ENCODE assay signal across 16 cellular contexts in the genomic region with DNA sequence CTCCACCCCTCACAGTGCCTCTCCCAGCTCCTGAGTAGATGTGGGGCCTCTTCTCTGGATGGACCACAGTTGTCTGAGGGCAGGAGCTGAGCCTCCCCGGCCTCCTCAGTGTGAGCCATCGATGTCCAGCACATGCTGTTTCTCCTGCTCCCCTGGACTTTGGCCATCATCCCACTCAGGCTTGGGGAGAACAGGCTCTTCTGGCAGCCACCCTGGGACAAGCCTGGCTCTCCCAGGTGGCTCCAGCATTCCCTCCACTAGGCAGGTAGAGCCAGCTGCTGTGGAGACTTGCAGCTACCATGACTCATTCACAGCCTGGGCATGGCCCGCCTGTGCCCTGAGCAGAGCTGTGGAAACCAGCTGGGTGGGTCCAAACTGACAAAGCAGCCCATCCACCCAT.
A peak's percentile ranks its signal among the peaks of the same experiment; 100 is the strongest.
DNase-seq lines count a peak whose midpoint lies in the region; ATAC-seq and TF ChIP-seq lines count a peak whose summit lies in the region.
"Had no signal": no experiment of that assay in that cellular context is flagged by ENCODE, and none has a peak within 500 bp of the region (broad histone marks: within the 10 kb centered on the region; RNA-seq: fewer than 3 reads in every experiment).

No MANE protein-coding gene starts in this region.

- TF ChIP-seq POLR2A in HCT116 (IDR thresholded peaks at IDR 0.05; ENCODE audit: borderline replicate concordance, extremely low read depth, insufficient read depth, insufficient read length): no peak

- ATAC-seq in HCT116 (peak; percentile 92), GM19467 (IDR thresholded peaks at IDR 0.05; ENCODE audit: unreplicated experiment) (no peak), GM21390 (IDR thresholded peaks at IDR 0.05; ENCODE audit: unreplicated experiment) (no peak), HG03565 (IDR thresholded peaks at IDR 0.05; ENCODE audit: unreplicated experiment) (no peak)

- H3K9me2 ChIP-seq in HCT116 (ENCODE audit: insufficient read depth) (no peaks in the 10 kb centered on the region), SK-N-SH (no peaks in the 10 kb centered on the region)

- H3K27ac ChIP-seq in HCT116 (ENCODE audit: low read depth, low read length) (no peak overlapping the region), SK-N-SH (ENCODE audit: low read depth in 2 of 2, low read length in 1 of 2) (no peak overlapping the region)
- H3K27ac ChIP-seq: ovary, uterus had no signal

- H2AFZ ChIP-seq in HCT116 (ENCODE audit: low read depth, low read length, poor library complexity, severe bottlenecking): peak overlapping the region; percentile 87
- no peak overlapping the region for H2AFZ ChIP-seq in SK-N-SH (ENCODE audit: low read depth)

- TF ChIP-seq CTCF in HCT116 (IDR thresholded peaks at IDR 0.05 in 2 of 3, conservative IDR thresholded peaks at IDR 0.05 in 1 of 3; ENCODE audit: borderline replicate concordance in 1 of 3, insufficient read depth in 1 of 3, low read depth in 2 of 3, low read length in 2 of 3) (peak in 1 of 3 experiments; percentile 33; a peak in 2 of 6 replicates), SK-N-SH (IDR thresholded peaks at IDR 0.05) (no peak), GM10248 (IDR thresholded peaks at IDR 0.05; ENCODE audit: control extremely low read depth, extremely low read depth, low read depth, missing control alignments) (no peak)

- intact Hi-C loops in HCT116 (cut with micrococcal nuclease): no loop called here

- POLR2A ChIA-PET in HCT116 (lab: Charles Lee) (interaction anchor here (0.7 to 1.4 kb wide), 5 partner anchors 9 to 28 kb away, joined by 3 to 5 read pairs (median 5); no protein-coding TSS in a partner anchor), SK-N-SH (lab: Yijun Ruan, JAX) (no interaction called here), GM10248 (lab: Yijun Ruan, JAX) (interaction anchor here (0.6 kb wide), 1 partner anchor 10 kb away, joined by 4 read pairs; no protein-coding TSS in a partner anchor)

- H3K36me3 ChIP-seq in HCT116 (ENCODE audit: control insufficient read depth in 1 of 2, insufficient read depth in 2 of 2, low read length in 2 of 2): no peaks in the 10 kb centered on the region
- H3K36me3 ChIP-seq in SK-N-SH (replicated peaks in 1 of 2; ENCODE audit: control insufficient read depth in 1 of 2, insufficient read depth in 2 of 2, low read length in 1 of 2): no peaks in the 10 kb centered on the region
- H3K36me3 ChIP-seq: ovary, uterus had no signal

- DNase-seq in HCT116 (ENCODE audit: low read depth, low spot score) (no peak), SK-N-SH (no peak), glomerular visceral epithelial cell (ENCODE audit: extremely low spot score) (peak; percentile 53), renal cortical epithelial cell (ENCODE audit: low read depth) (peak; percentile 69), GM10248 (ENCODE audit: extremely low spot score) (no peak)
- DNase-seq: activated CD4-positive, alpha-beta memory T cell treated with anti-CD3 and anti-CD28 coated beads, Interleukin-2, amount 10 ng/mL, durations not matched to agents 7 days and 5 days; activated naive CD4-positive, alpha-beta T cell; AML-193; KG1; NCI-H524 treated with DMSO at 0.1 percent for 48 hours; ovary; SHP77 treated with DMSO at 0.1 percent for 48 hours had no signal

- TF ChIP-seq RAD21 in HCT116 (IDR thresholded peaks at IDR 0.05; ENCODE audit: low read depth) (no peak), SK-N-SH (IDR thresholded peaks at IDR 0.05; ENCODE audit: low read length) (no peak)

- WGBS in SK-N-SH (ENCODE audit: low lambda C conversion rate): 80% methylated on average over 3 of the region's 3 CpGs

- no peaks in the 10 kb centered on the region for H3K9me3 ChIP-seq in HCT116 (ENCODE audit: control insufficient read depth in 1 of 2, insufficient read depth in 1 of 2, low read depth in 1 of 2, low read length in 2 of 2)
- no peaks in the 10 kb centered on the region for H3K9me3 ChIP-seq in SK-N-SH
- H3K9me3 ChIP-seq: ovary, uterus had no signal

- H3K4me1 ChIP-seq in HCT116 (ENCODE audit: control insufficient read depth in 1 of 2, insufficient read depth in 2 of 2, low read length in 2 of 2): peaks cover 3 to 35% of the 10 kb centered on the region in 2 experiments
- H3K4me1 ChIP-seq in SK-N-SH (ENCODE audit: control insufficient read depth in 1 of 2, insufficient read depth in 2 of 2, low read depth in 1 of 2, low read length in 1 of 2): no peaks in the 10 kb centered on the region
- H3K4me1 ChIP-seq: uterus had no signal

- H3K79me2 ChIP-seq in HCT116 (ENCODE audit: insufficient read depth, low read length): no peaks in the 10 kb centered on the region
- H3K79me2 ChIP-seq in SK-N-SH (ENCODE audit: insufficient read depth): no peaks in the 10 kb centered on the region

- H3K4me3 ChIP-seq in HCT116 (replicated peaks in 1 of 2; ENCODE audit: low read depth in 1 of 2, low read length in 2 of 2): no peak overlapping the region
- no peak overlapping the region for H3K4me3 ChIP-seq in SK-N-SH (ENCODE audit: low read depth in 2 of 2, low read length in 1 of 2)
- H3K4me3 ChIP-seq: ovary, uterus had no signal

- H3K4me2 ChIP-seq in HCT116 (ENCODE audit: low read length) (peak overlapping the region; percentile 41), SK-N-SH (no peak overlapping the region)

- no peaks in the 10 kb centered on the region for H3K27me3 ChIP-seq in HCT116 (ENCODE audit: insufficient read depth, low read length)
- H3K27me3 ChIP-seq in SK-N-SH (ENCODE audit: insufficient read depth): no peaks in the 10 kb centered on the region
- H3K27me3 ChIP-seq: ovary, uterus had no signal

- no peak for TF ChIP-seq EP300 in SK-N-SH (IDR thresholded peaks at IDR 0.05; ENCODE audit: borderline replicate concordance in 1 of 2, low read depth in 1 of 2, low read length in 1 of 2)

- H4K20me1 ChIP-seq in HCT116 (ENCODE audit: insufficient read depth) (no peaks in the 10 kb centered on the region), SK-N-SH (ENCODE audit: insufficient read depth) (no peaks in the 10 kb centered on the region)

- CTCF ChIA-PET in HCT116 (lab: Charles Lee): interaction anchor here (0.6 to 1.6 kb wide), 3 partner anchors 32 to 92 kb away, joined by 3 to 4 read pairs (median 3); no protein-coding TSS in a partner anchor
- CTCF ChIA-PET in SK-N-SH (lab: Yijun Ruan, JAX): interaction anchor here (1.1 to 1.3 kb wide), 2 partner anchors 13 to 91 kb away, joined by 4 read pairs; no protein-coding TSS in a partner anchor
- CTCF ChIA-PET in GM10248 (lab: Yijun Ruan, JAX): interaction anchor here (0.8 to 2.2 kb wide), 6 partner anchors 12 to 143 kb away, joined by 3 to 8 read pairs (median 4); no protein-coding TSS in a partner anchor

- H3K9ac ChIP-seq in HCT116 (ENCODE audit: low read length): no peak overlapping the region; the same call in 1 of the 2 replicates
- H3K9ac ChIP-seq in SK-N-SH: no peak overlapping the region

- RAD21 ChIA-PET in HCT116 (lab: Charles Lee; ENCODE audit: low non-redundant PET in 1 of 2, low total read pairs in 2 of 2, uncharacterized antibody in 2 of 2, unreplicated experiment in 2 of 2): interaction anchor here in 1 of 2 experiments (0.5 kb wide), 1 partner anchor 68 kb away, joined by 3 read pairs; no protein-coding TSS in a partner anchor

- H3F3A ChIP-seq in SK-N-SH (replicated peaks; ENCODE audit: insufficient read depth): peaks cover 7% of the 10 kb centered on the region

- BruUV-seq in HCT116 (replicated peaks; lab: Mats Ljungman, UMichigan): no TSS peak

TF ChIP-seq in HCT116, 20 proteins besides CTCF, POLR2A, EP300 and RAD21:
- TF ChIP-seq CBX3 (IDR thresholded peaks at IDR 0.05; ENCODE audit: low read depth) (peak; percentile 75; the same call in 1 of the 2 replicates), ELF1 (IDR thresholded peaks at IDR 0.05; ENCODE audit: borderline replicate concordance, low read depth) (no peak), FOSL1 (IDR thresholded peaks at IDR 0.05; ENCODE audit: low read depth) (peak; percentile 55; the same call in 1 of the 2 replicates), SRF (IDR thresholded peaks at IDR 0.05; ENCODE audit: low read depth) (no peak), SP1 (IDR thresholded peaks at IDR 0.05; ENCODE audit: low read depth) (peak; percentile 50), POLR2AphosphoS5 (IDR thresholded peaks at IDR 0.05; ENCODE audit: low read depth, low read length) (0 out of 2 replicates have a peak, but pooled peaks have one; percentile 43), JUND (IDR thresholded peaks at IDR 0.05) (peak; percentile 77)
- TF ChIP-seq, protein P1, sequence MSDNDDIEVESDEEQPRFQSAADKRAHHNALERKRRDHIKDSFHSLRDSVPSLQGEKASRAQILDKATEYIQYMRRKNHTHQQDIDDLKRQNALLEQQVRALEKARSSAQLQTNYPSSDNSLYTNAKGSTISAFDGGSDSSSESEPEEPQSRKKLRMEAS (IDR thresholded peaks at IDR 0.05): peak; percentile 74

TF ChIP-seq in SK-N-SH, 30 proteins besides CTCF, POLR2A, EP300 and RAD21:
- TF ChIP-seq FOSL2 (IDR thresholded peaks at IDR 0.05; ENCODE audit: borderline replicate concordance, low read depth) (peak; percentile 17; the same call in 1 of the 2 replicates), CHD2 (IDR thresholded peaks at IDR 0.05; ENCODE audit: low read length, partially characterized antibody) (no peak)

Comparison
In these comparisons a context has a peak if more than half of its experiments do, and no peak if none do; other contexts are left out.
1. DNase-seq: peak in glomerular visceral epithelial cell (single experiment) and renal cortical epithelial cell (single experiment); none in HCT116 (single experiment), SK-N-SH (single experiment) and GM10248 (single experiment).